21 cellular contexts compared by ENCODE assay signal in the genomic region with DNA sequence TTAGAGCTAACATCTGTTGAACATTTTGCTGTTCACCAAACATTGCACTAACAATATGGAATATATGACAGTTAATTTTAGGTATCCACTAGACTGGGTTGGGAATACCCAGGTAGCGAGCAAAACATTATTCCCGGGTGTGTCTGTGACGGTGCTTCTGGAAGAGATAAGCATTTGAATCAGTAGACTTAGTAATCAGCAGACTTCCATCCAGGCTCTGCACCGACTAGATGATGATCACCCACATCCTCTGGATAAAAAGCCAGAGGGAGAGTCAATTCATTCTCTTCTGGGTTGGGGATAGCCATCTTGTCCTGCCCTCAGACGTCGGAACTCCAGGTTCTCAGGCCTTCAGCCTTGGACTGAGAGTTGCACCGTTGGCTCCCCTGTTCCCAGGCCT.
DNase-seq lines count a peak whose midpoint lies in the region; ATAC-seq, FAIRE-seq and TF ChIP-seq lines count a peak whose summit lies in the region.
"Had no signal": no experiment of that assay in that cellular context is flagged by ENCODE, and none has a peak within 500 bp of the region (broad histone marks: within the 10 kb centered on the region; RNA-seq: fewer than 3 reads in every experiment).

No MANE protein-coding gene starts in this region.

- DNase-seq in DMS153 treated with DMSO at 0.1 percent for 48 hours (lab: John Stamatoyannopoulos, UW; ENCODE audit: unreplicated experiment) = peak; percentile 75
- DNase-seq in DMS153 (lab: John Stamatoyannopoulos, UW) = no peak
- DNase-seq in RWPE2 (ENCODE audit: low spot score) = no peak
- DNase-seq in small intestine = peak; percentile 50
- DNase-seq in mesendoderm = no peak
- no peak for DNase-seq in H4 (ENCODE audit: low spot score)
- DNase-seq: 8988T; activated CD4-positive, alpha-beta T cell treated with anti-CD3 and anti-CD28 coated beads, Interleukin-2, amount 50 U/mL, for 48 hours; activated naive CD4-positive, alpha-beta T cell treated with anti-CD3 and anti-CD28 coated beads, Interleukin-2, amount 50 U/mL, for 16 hours; C1 segment of cervical spinal cord; H7; left ventricle myocardium superior; NCI-H1092 treated with DMSO at 0.1 percent for 48 hours; nucleus accumbens; Peyer's patch; stimulated activated CD4-positive, alpha-beta T cell treated with anti-CD3 and anti-CD28 coated beads, Interleukin-15, amount 100 ng/mL, for 24 hours; thyroid gland had no signal

- no peak overlapping the region for H2BK120ac ChIP-seq in mesendoderm (ENCODE audit: low read depth, low read length)

- H3K36me3 ChIP-seq in RWPE2 (ENCODE audit: low read depth) (no peaks in the 10 kb centered on the region), esophagus (ENCODE audit: control insufficient read depth in 2 of 2, insufficient read depth in 2 of 2, low read length in 1 of 2) (no peaks in the 10 kb centered on the region), small intestine (ENCODE audit: control insufficient read depth in 2 of 2, insufficient read depth in 2 of 2, low read length in 2 of 2) (no peaks in the 10 kb centered on the region), mesendoderm (ENCODE audit: control insufficient read depth, insufficient read depth, low read length) (no peaks in the 10 kb centered on the region)
- H3K36me3 ChIP-seq: Peyer's patch, thyroid gland had no signal

- H3K27ac ChIP-seq in RWPE2 (ENCODE audit: poor library complexity, severe bottlenecking) (peak overlapping the region; percentile 98), esophagus (ENCODE audit: low read depth in 2 of 2, low read length in 1 of 2) (peak overlapping the region; percentile 50 to 60), small intestine (ENCODE audit: low read depth in 1 of 2, low read length in 1 of 2) (peak overlapping the region in 1 of 2 donors; percentile 8), mesendoderm (ENCODE audit: low read depth, low read length) (no peak overlapping the region)
- H3K27ac ChIP-seq: thyroid gland, VCaP had no signal

- no peak overlapping the region for H3K4me2 ChIP-seq in mesendoderm (ENCODE audit: low read length)

- H3K4me1 ChIP-seq in RWPE2 (ENCODE audit: insufficient read depth, poor library complexity, severe bottlenecking) (peaks cover 34% of the 10 kb centered on the region), esophagus (ENCODE audit: control insufficient read depth in 2 of 2, insufficient read depth in 2 of 2, low read length in 1 of 2) (no peaks in the 10 kb centered on the region), small intestine (ENCODE audit: control insufficient read depth in 2 of 2, insufficient read depth in 1 of 2, low read depth in 1 of 2, low read length in 1 of 2) (no peaks in the 10 kb centered on the region), mesendoderm (ENCODE audit: control insufficient read depth, low read depth, low read length) (no peaks in the 10 kb centered on the region)
- H3K4me1 ChIP-seq: Peyer's patch had no signal

- no peak overlapping the region for H3K9ac ChIP-seq in mesendoderm (ENCODE audit: low read length)

- no peak overlapping the region for H3K4me3 ChIP-seq in RWPE2 (ENCODE audit: severe bottlenecking)
- no peak overlapping the region for H3K4me3 ChIP-seq in esophagus (ENCODE audit: low read depth in 1 of 2, low read length in 2 of 2)
- H3K4me3 ChIP-seq in small intestine (ENCODE audit: low read depth in 1 of 2, low read length in 2 of 2) = no peak overlapping the region
- H3K4me3 ChIP-seq in mesendoderm (ENCODE audit: low read length) = no peak overlapping the region
- H3K4me3 ChIP-seq: Peyer's patch, thyroid gland had no signal

- no peak overlapping the region for H4K8ac ChIP-seq in mesendoderm (ENCODE audit: low read depth, low read length)

- H2AK5ac ChIP-seq in mesendoderm (ENCODE audit: low read length) = no peak overlapping the region

- H3K56ac ChIP-seq in mesendoderm (ENCODE audit: low read length) = no peak overlapping the region

- H3K9me3 ChIP-seq in RWPE2 (ENCODE audit: severe bottlenecking) (no peaks in the 10 kb centered on the region), esophagus (ENCODE audit: control insufficient read depth in 2 of 2, insufficient read depth in 1 of 2, low read depth in 1 of 2, low read length in 1 of 2) (no peaks in the 10 kb centered on the region), small intestine (ENCODE audit: control insufficient read depth, low read depth) (no peaks in the 10 kb centered on the region)
- H3K9me3 ChIP-seq: Peyer's patch, thyroid gland had no signal

- no peak overlapping the region for H3K4ac ChIP-seq in mesendoderm (ENCODE audit: low read depth, low read length)

- H3K27me3 ChIP-seq in RWPE2 (ENCODE audit: insufficient read depth, poor library complexity, severe bottlenecking) = no peaks in the 10 kb centered on the region
- no peaks in the 10 kb centered on the region for H3K27me3 ChIP-seq in esophagus (ENCODE audit: control insufficient read depth in 1 of 2, insufficient read depth in 2 of 2, low read length in 2 of 2)
- H3K27me3 ChIP-seq in small intestine (ENCODE audit: control insufficient read depth in 2 of 2, insufficient read depth in 2 of 2, low read length in 2 of 2) = no peaks in the 10 kb centered on the region
- H3K27me3 ChIP-seq in mesendoderm (ENCODE audit: insufficient read depth, low read length, poor library complexity) = no peaks in the 10 kb centered on the region
- H3K27me3 ChIP-seq: Peyer's patch, thyroid gland had no signal

- no peak overlapping the region for H2BK15ac ChIP-seq in mesendoderm (replicated peaks; ENCODE audit: low read depth)

- ATAC-seq in RWPE2 (ENCODE audit: low read depth) (peak; percentile 54), HG03108 (IDR thresholded peaks at IDR 0.05; ENCODE audit: unreplicated experiment) (no peak)
- ATAC-seq: left ventricle myocardium superior had no signal

- no peak overlapping the region for H3K23ac ChIP-seq in mesendoderm (ENCODE audit: low read length)

- H3K79me2 ChIP-seq in mesendoderm (ENCODE audit: control insufficient read depth, insufficient read depth, low read length) = no peaks in the 10 kb centered on the region

- FAIRE-seq in small intestine (lab: Jason Lieb, UNC) = no peak
- FAIRE-seq: colon had no signal

- no peaks in the 10 kb centered on the region for H3K79me1 ChIP-seq in mesendoderm (ENCODE audit: low read length)

- H4K5ac ChIP-seq in mesendoderm (ENCODE audit: low read length) = no peak overlapping the region

- no peak for TF ChIP-seq CTCF in RWPE2 (IDR thresholded peaks at IDR 0.05; ENCODE audit: poor library complexity, severe bottlenecking)

- WGBS in esophagus, 2 donors = 65 to 69% methylated on average over 7 of the region's 7 CpGs
- WGBS in small intestine, 3 donors = 16 to 65% (median 43%) methylated on average over 7 of the region's 7 CpGs
- no CpG with 5 or more reads among the region's 7 CpGs for WGBS in mesendoderm (ENCODE audit: extremely low coverage, insufficient coverage, low lambda C conversion rate)

- no peak overlapping the region for H3K18ac ChIP-seq in mesendoderm (ENCODE audit: low read length)

- no peak overlapping the region for H2BK5ac ChIP-seq in mesendoderm (ENCODE audit: low read length)

Comparison
In these comparisons a context has a peak if more than half of its experiments do, and no peak if none do; other contexts are left out.
1. DNase-seq: peak in DMS153 treated with DMSO at 0.1 percent for 48 hours (single experiment) and small intestine (single experiment); none in DMS153 (single experiment), RWPE2 (single experiment), mesendoderm (single experiment) and H4 (single experiment).